ENCODE assay signal across 18 cellular contexts in the genomic region with DNA sequence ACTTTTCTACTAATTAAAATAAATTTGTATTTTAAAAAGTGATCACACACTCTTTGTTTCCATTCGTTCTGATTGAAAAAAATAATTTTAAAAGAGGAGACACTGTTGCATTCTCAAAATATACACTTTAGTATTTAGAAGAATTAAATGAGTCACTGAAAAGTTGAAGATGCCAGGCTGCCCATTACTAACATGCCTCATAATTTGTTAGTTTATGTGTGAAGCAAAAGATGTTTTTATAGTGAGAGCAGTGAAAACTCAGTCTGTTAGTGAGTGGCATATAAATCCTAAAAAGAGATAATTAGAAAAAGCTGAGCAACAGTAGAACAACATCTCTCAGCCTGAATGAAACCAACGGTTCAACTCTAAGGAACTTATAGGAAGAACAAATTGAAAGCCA.
DNase-seq lines count a peak whose midpoint lies in the region; FAIRE-seq and TF ChIP-seq lines count a peak whose summit lies in the region.
"Had no signal": no experiment of that assay in that cellular context is flagged by ENCODE, and none has a peak within 500 bp of the region (broad histone marks: within the 10 kb centered on the region; RNA-seq: fewer than 3 reads in every experiment).

No MANE protein-coding gene starts in this region.

- H2AFZ ChIP-seq in GM23248: no peak overlapping the region

- H3K4me3 ChIP-seq in AG10803 (ENCODE audit: low read length) (no peak overlapping the region), GM23248 (no peak overlapping the region), adipocyte (ENCODE audit: low read length) (no peak overlapping the region), kidney (ENCODE audit: low read length in 2 of 2) (no peak overlapping the region), small intestine (ENCODE audit: low read depth in 1 of 2, low read length in 2 of 2) (no peak overlapping the region)
- H3K4me3 ChIP-seq: K562, SJCRH30 had no signal

- H3K27ac ChIP-seq in GM23248 (peak overlapping the region; percentile 7; the same call in 1 of the 2 replicates), kidney (ENCODE audit: low read depth in 2 of 2, low read length in 2 of 2) (no peak overlapping the region), small intestine (ENCODE audit: low read depth in 1 of 2, low read length in 1 of 2) (no peak overlapping the region)
- H3K27ac ChIP-seq: SJCRH30 had no signal

- H3K9ac ChIP-seq in GM23248: peak overlapping the region; percentile 6; the same call in 1 of the 2 replicates
- no peak overlapping the region for H3K9ac ChIP-seq in adipocyte (ENCODE audit: low read length)
- H3K9ac ChIP-seq in kidney (ENCODE audit: low read length in 2 of 2): no peak overlapping the region

- peaks cover 11% of the 10 kb centered on the region; the same call in 1 of the 2 replicates for H3F3A ChIP-seq in GM23248 (ENCODE audit: insufficient read depth)

- no peaks in the 10 kb centered on the region for H3K9me3 ChIP-seq in GM23248 (ENCODE audit: low read depth)
- no peaks in the 10 kb centered on the region for H3K9me3 ChIP-seq in adipocyte (ENCODE audit: control insufficient read depth, low read length)
- no peaks in the 10 kb centered on the region for H3K9me3 ChIP-seq in kidney (ENCODE audit: control insufficient read depth in 1 of 2, low read length in 2 of 2)
- no peaks in the 10 kb centered on the region for H3K9me3 ChIP-seq in small intestine (ENCODE audit: control insufficient read depth, low read depth)
- H3K9me3 ChIP-seq: SJCRH30 had no signal

- no peak for TF ChIP-seq CTCF in AG10803 (conservative IDR thresholded peaks at IDR 0.05; ENCODE audit: low read length)
- no peak for TF ChIP-seq CTCF in kidney (IDR thresholded peaks at IDR 0.05; ENCODE audit: borderline replicate concordance, extremely low read depth, insufficient read depth)

- FAIRE-seq in kidney (lab: Jason Lieb, UNC) (peak; percentile 61), small intestine (lab: Jason Lieb, UNC) (no peak)
- FAIRE-seq: A204.1 had no signal

- H3K36me3 ChIP-seq in GM23248 (ENCODE audit: low read depth) (peaks cover 20% of the 10 kb centered on the region), adipocyte (ENCODE audit: control insufficient read depth, insufficient read depth, low read length, severe bottlenecking) (peaks cover 50% of the 10 kb centered on the region), kidney (ENCODE audit: control insufficient read depth in 1 of 2, insufficient read depth in 2 of 2, low read length in 2 of 2) (peaks cover 10 to 18% of the 10 kb centered on the region in 2 donors), small intestine (ENCODE audit: control insufficient read depth in 2 of 2, insufficient read depth in 2 of 2, low read length in 2 of 2) (peaks cover 0 to 2% of the 10 kb centered on the region in 2 donors)

- 3 to 6% methylated on average over 2 of the region's 2 CpGs for WGBS in GM23248 (ENCODE audit: low coverage in 1 of 2, low lambda C conversion rate in 2 of 2, missing lambda C conversion rate in 2 of 2), 2 experiments
- 81 to 88% (median 82%) methylated on average over 2 of the region's 2 CpGs for WGBS in small intestine, 3 donors

- intact Hi-C loops in kidney (cut with DNase I): no loop called here

- H3K79me2 ChIP-seq in GM23248 (ENCODE audit: insufficient read depth): no peaks in the 10 kb centered on the region

- no peaks in the 10 kb centered on the region for H4K20me1 ChIP-seq in GM23248 (ENCODE audit: insufficient read depth)

- H3K4me2 ChIP-seq in GM23248 (ENCODE audit: unreplicated experiment): peak overlapping the region; percentile 28

- no peaks in the 10 kb centered on the region; the same call in 1 of the 2 replicates for H3K9me2 ChIP-seq in GM23248 (ENCODE audit: insufficient read depth)

- H3K4me1 ChIP-seq in GM23248 (ENCODE audit: insufficient read depth) (peaks cover 10% of the 10 kb centered on the region), adipocyte (ENCODE audit: control insufficient read depth, insufficient read depth, low read length) (peaks cover 5% of the 10 kb centered on the region), kidney (ENCODE audit: control insufficient read depth in 1 of 2, insufficient read depth in 1 of 2, low read depth in 1 of 2, low read length in 2 of 2) (no peaks in the 10 kb centered on the region), small intestine (ENCODE audit: control insufficient read depth in 2 of 2, insufficient read depth in 1 of 2, low read depth in 1 of 2, low read length in 1 of 2) (no peaks in the 10 kb centered on the region)
- H3K4me1 ChIP-seq: SJCRH30 had no signal

- DNase-seq in AG10803 (ENCODE audit: low read depth) (peak; percentile 54), GM23248 (peak; percentile 59), adipocyte (ENCODE audit: low read depth) (peak; percentile 43), kidney (no peak), SKM-1 (lab: John Stamatoyannopoulos, UW; ENCODE audit: unreplicated experiment) (no peak), small intestine (no peak), UCSD-AML1 (lab: John Stamatoyannopoulos, UW; ENCODE audit: unreplicated experiment) (no peak), NCI-H82 treated with DMSO at 0.1 percent for 48 hours (lab: John Stamatoyannopoulos, UW; ENCODE audit: unreplicated experiment) (no peak)
- DNase-seq: AML-193, NCI-H1417 treated with DMSO at 0.1 percent for 48 hours, NCI-H187 treated with DMSO at 0.1 percent for 48 hours, NCI-H226, NCI-H524 treated with DMSO at 0.1 percent for 48 hours, PC-3, SJCRH30, SW 1271 had no signal

- H3K27me3 ChIP-seq in GM23248 (replicated peaks; ENCODE audit: insufficient read depth) (no peaks in the 10 kb centered on the region), adipocyte (replicated peaks; ENCODE audit: control insufficient read depth, insufficient read depth, low read length) (no peaks in the 10 kb centered on the region), small intestine (ENCODE audit: control insufficient read depth in 2 of 2, insufficient read depth in 2 of 2, low read length in 2 of 2) (no peaks in the 10 kb centered on the region)
- H3K27me3 ChIP-seq: SJCRH30 had no signal

- in situ Hi-C loops in GM23248 (cut with MboI): no loop called here

Comparison
In these comparisons a context has a peak if more than half of its experiments do, and no peak if none do; other contexts are left out.
1. DNase-seq: peak in AG10803 (single experiment), GM23248 (single experiment) and adipocyte (single experiment); none in kidney (single experiment), SKM-1 (single experiment), small intestine (single experiment), UCSD-AML1 (single experiment) and NCI-H82 treated with DMSO at 0.1 percent for 48 hours (single experiment).